ENCODE assay signal across 19 cellular contexts in genomic region chr7:131656980-131657725, GRCh38.
"Had no signal": no experiment of that assay in that cellular context is flagged by ENCODE, and none has a peak within 500 bp of the region (broad histone marks: within the 10 kb centered on the region; RNA-seq: fewer than 3 reads in every experiment).

No MANE protein-coding gene starts in this region.

- DNase-seq: activated CD4-positive, CD25-positive, alpha-beta regulatory T cell treated with anti-CD3 and anti-CD28 coated beads, Interleukin-2, amount 50 U/mL, for 72 hours; activated naive CD4-positive, alpha-beta T cell treated with Interleukin-2 at 50 U/mL for 16 hours; activated naive CD8-positive, alpha-beta T cell treated with anti-CD3 and anti-CD28 coated beads, Interleukin-2, amount 50 U/mL, for 24 hours; activated T-cell treated with anti-CD3 and anti-CD28 coated beads for 4 hours; aorta; cerebellar nuclear complex; effector CD8-positive, alpha-beta T cell; foreskin melanocyte; left colon; natural killer cell; stimulated activated CD4-positive, alpha-beta T cell treated with anti-CD3 and anti-CD28 coated beads, Interleukin-2, amount 100 ng/mL, for 48 hours; T-cell; T-helper 9 cell had no signal

- H3K27ac Mint-ChIP-seq: activated naive CD8-positive, alpha-beta T cell treated with anti-CD3 and anti-CD28 coated beads, Interleukin-2, amount 50 U/mL, for 24 hours; activated T-helper 17 cell treated with anti-CD3 and anti-CD28 coated beads, Interleukin-2, amount 50 U/mL, for 72 hours; memory B cell; natural killer cell; stimulated activated memory B cell treated with anti-CD40 and anti-IgM and Interleukin-4, amounts not matched to agents 10 μg/mL and 1 μg/mL and 100 μg/mL, for 72 hours; T-cell had no signal

- ATAC-seq: activated naive CD8-positive, alpha-beta T cell treated with anti-CD3 and anti-CD28 coated beads, Interleukin-2, amount 50 U/mL, for 24 hours; activated T-helper 17 cell treated with anti-CD3 and anti-CD28 coated beads, Interleukin-2, amount 50 U/mL, for 72 hours; left colon; natural killer cell; stimulated activated memory B cell treated with anti-CD40 and anti-IgM and Interleukin-4, amounts not matched to agents 10 μg/mL and 1 μg/mL and 100 μg/mL, for 72 hours; T-cell had no signal

- H3K36me3 Mint-ChIP-seq: memory B cell; natural killer cell; stimulated activated memory B cell treated with anti-CD40 and anti-IgM and Interleukin-4, amounts not matched to agents 10 μg/mL and 1 μg/mL and 100 μg/mL, for 72 hours; T-cell had no signal

- H3K4me1 ChIP-seq: prostate gland, tibial artery, vagina had no signal

- H3K4me3 Mint-ChIP-seq: activated naive CD8-positive, alpha-beta T cell treated with anti-CD3 and anti-CD28 coated beads, Interleukin-2, amount 50 U/mL, for 24 hours; activated T-helper 17 cell treated with anti-CD3 and anti-CD28 coated beads, Interleukin-2, amount 50 U/mL, for 72 hours; memory B cell; natural killer cell; stimulated activated memory B cell treated with anti-CD40 and anti-IgM and Interleukin-4, amounts not matched to agents 10 μg/mL and 1 μg/mL and 100 μg/mL, for 72 hours; T-cell had no signal

- H3K9me3 Mint-ChIP-seq: activated naive CD8-positive, alpha-beta T cell treated with anti-CD3 and anti-CD28 coated beads, Interleukin-2, amount 50 U/mL, for 24 hours; activated T-helper 17 cell treated with anti-CD3 and anti-CD28 coated beads, Interleukin-2, amount 50 U/mL, for 72 hours; memory B cell; natural killer cell; stimulated activated memory B cell treated with anti-CD40 and anti-IgM and Interleukin-4, amounts not matched to agents 10 μg/mL and 1 μg/mL and 100 μg/mL, for 72 hours; T-cell had no signal

- H3K4me3 ChIP-seq: prostate gland, tibial artery, vagina had no signal

- H3K27me3 ChIP-seq: vagina had no signal

- H3K27ac ChIP-seq: prostate gland, tibial artery, vagina had no signal

- H3K9me3 ChIP-seq: prostate gland, tibial artery, vagina had no signal

- H3K4me1 Mint-ChIP-seq: activated naive CD8-positive, alpha-beta T cell treated with anti-CD3 and anti-CD28 coated beads, Interleukin-2, amount 50 U/mL, for 24 hours; stimulated activated memory B cell treated with anti-CD40 and anti-IgM and Interleukin-4, amounts not matched to agents 10 μg/mL and 1 μg/mL and 100 μg/mL, for 72 hours had no signal

- H3K36me3 ChIP-seq: prostate gland, tibial artery, vagina had no signal
